16 cellular contexts compared by ENCODE assay signal in the genomic region with DNA sequence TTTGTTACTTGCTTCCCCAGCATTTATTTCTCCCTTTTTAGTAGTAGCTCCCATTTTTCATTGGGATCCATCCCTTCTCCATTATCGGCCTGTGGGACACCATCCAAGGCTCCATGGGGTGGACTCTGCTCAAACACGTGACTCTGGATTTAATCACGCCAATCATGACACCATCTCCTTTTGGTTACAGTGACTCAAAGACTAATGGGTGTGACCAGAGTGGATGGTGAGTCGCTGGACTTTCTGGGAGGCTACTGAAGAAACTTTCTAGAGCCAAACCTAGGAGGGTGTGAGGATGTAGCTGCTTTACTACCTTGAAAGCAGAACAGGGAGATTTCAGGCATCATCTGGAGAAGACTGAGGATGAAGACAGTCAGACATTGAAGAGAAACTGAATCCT.
DNase-seq lines count a peak whose midpoint lies in the region; ATAC-seq and TF ChIP-seq lines count a peak whose summit lies in the region.
"Had no signal": no experiment of that assay in that cellular context is flagged by ENCODE, and none has a peak within 500 bp of the region (broad histone marks: within the 10 kb centered on the region; RNA-seq: fewer than 3 reads in every experiment).

No MANE protein-coding gene starts in this region.

- no peak overlapping the region for H3K4me3 ChIP-seq in gastroesophageal sphincter
- H3K4me3 ChIP-seq: colonic mucosa, lung, SJSA1 had no signal

- no peak for TF ChIP-seq POLR2A in gastroesophageal sphincter (IDR thresholded peaks at IDR 0.05)

- DNase-seq in A172 (ENCODE audit: low spot score) (peak; percentile 57), HFFc6 (peak; percentile 4), amniotic epithelial cell (ENCODE audit: low read depth) (peak; percentile 13), HuH-7.5 (ENCODE audit: low spot score) (no peak), NCI-H2107 (lab: John Stamatoyannopoulos, UW) (no peak)
- DNase-seq: 8988T; activated CD4-positive, alpha-beta T cell treated with anti-CD3 and anti-CD28 coated beads, Interleukin-2, amount 50 U/mL, for 4 hours; activated T-cell treated with anti-CD3 and anti-CD28 coated beads, Interleukin-2, amount 50 U/mL, for 48 hours; CD4-positive, alpha-beta T cell; colonic mucosa; stimulated activated CD4-positive, alpha-beta T cell treated with anti-CD3 and anti-CD28 coated beads, Interleukin-1b, Interleukin-23, amount 100 ng/mL, for 48 hours had no signal

- no peaks in the 10 kb centered on the region for H3K9me3 Mint-ChIP-seq in HFFc6
- H3K9me3 Mint-ChIP-seq: CD4-positive, alpha-beta T cell had no signal

- WGBS in gastroesophageal sphincter (ENCODE audit: low coverage in 1 of 2), 2 donors, result 57 to 60% methylated on average over 1 to 4 of the region's 4 CpGs

- no peak overlapping the region; the same call in 1 of the 2 replicates for H3K27ac Mint-ChIP-seq in HFFc6
- H3K27ac Mint-ChIP-seq: CD4-positive, alpha-beta T cell had no signal

- H3K4me1 ChIP-seq in gastroesophageal sphincter, result no peaks in the 10 kb centered on the region
- H3K4me1 ChIP-seq: colonic mucosa, SJSA1 had no signal

- H3K27me3 ChIP-seq in gastroesophageal sphincter, result no peaks in the 10 kb centered on the region
- H3K27me3 ChIP-seq: colonic mucosa, SJSA1 had no signal

- H3K4me1 Mint-ChIP-seq in HFFc6 (ENCODE audit: low read depth), result peaks cover 20% of the 10 kb centered on the region

- ATAC-seq in gastroesophageal sphincter (peak; percentile 63), HG03354 (IDR thresholded peaks at IDR 0.05; ENCODE audit: poor library complexity, severe bottlenecking, unreplicated experiment) (no peak), GM19324 (IDR thresholded peaks at IDR 0.05; ENCODE audit: low FRiP score, unreplicated experiment) (no peak)

- H3K36me3 ChIP-seq in gastroesophageal sphincter, result no peaks in the 10 kb centered on the region
- H3K36me3 ChIP-seq: colonic mucosa, SJSA1 had no signal

- TF ChIP-seq CTCF in HFFc6 (IDR thresholded peaks at IDR 0.05) (no peak), gastroesophageal sphincter (IDR thresholded peaks at IDR 0.05) (no peak)

- no peak overlapping the region for H3K27ac ChIP-seq in gastroesophageal sphincter
- H3K27ac ChIP-seq: colonic mucosa, SJSA1 had no signal

- no peaks in the 10 kb centered on the region for H3K36me3 Mint-ChIP-seq in HFFc6 (ENCODE audit: low read depth)

- H3K27me3 Mint-ChIP-seq in HFFc6 (ENCODE audit: insufficient read depth), result peaks cover 3% of the 10 kb centered on the region
- H3K27me3 Mint-ChIP-seq: CD4-positive, alpha-beta T cell had no signal

- H3K9me3 ChIP-seq in gastroesophageal sphincter, result no peaks in the 10 kb centered on the region
- H3K9me3 ChIP-seq: colonic mucosa, SJSA1 had no signal

- TF ChIP-seq EP300 in gastroesophageal sphincter (IDR thresholded peaks at IDR 0.05), result no peak

- H3K4me3 Mint-ChIP-seq in HFFc6, result peak overlapping the region; percentile 3; the same call in 1 of the 2 replicates
- H3K4me3 Mint-ChIP-seq: CD4-positive, alpha-beta T cell had no signal

Comparison
In these comparisons a context has a peak if more than half of its experiments do, and no peak if none do; other contexts are left out.
1. DNase-seq: peak in A172 (single experiment), HFFc6 (single experiment) and amniotic epithelial cell (single experiment); none in HuH-7.5 (single experiment) and NCI-H2107 (single experiment).